Comparison of ENCODE assay signal across 17 cellular contexts in genomic region chr2:210655229-210655628, GRCh38.
DNase-seq lines count a peak whose midpoint lies in the region; ATAC-seq and TF ChIP-seq lines count a peak whose summit lies in the region.
"Had no signal": no experiment of that assay in that cellular context is flagged by ENCODE, and none has a peak within 500 bp of the region (broad histone marks: within the 10 kb centered on the region; RNA-seq: fewer than 3 reads in every experiment).

No MANE protein-coding gene starts in this region.

- peak in 1 of 2 donors; percentile 9 for DNase-seq in cardiac muscle cell (ENCODE audit: low read depth in 1 of 2, low spot score in 1 of 2)
- DNase-seq in right atrium auricular region (ENCODE audit: low spot score): no peak
- peak; percentile 47 for DNase-seq in choroid plexus epithelial cell (ENCODE audit: low read depth)
- peak; percentile 1 for DNase-seq in fibroblast of villous mesenchyme (ENCODE audit: low read depth)
- DNase-seq in HuH-7 (ENCODE audit: low spot score): no peak
- DNase-seq: CD4-positive, CD25-positive, alpha-beta regulatory T cell; NCI-H1092; NCI-H1417 treated with DMSO at 0.1 percent for 48 hours; NCI-H1694 treated with DMSO at 0.1 percent for 48 hours; NCI-H2081; NCI-H526 treated with DMSO at 0.1 percent for 48 hours; Right ventricle myocardium superior; RPMI8226 had no signal

- H3K36me3 ChIP-seq in cardiac muscle cell: peaks cover 52% of the 10 kb centered on the region
- no peaks in the 10 kb centered on the region for H3K36me3 ChIP-seq in right atrium auricular region
- H3K36me3 ChIP-seq: SJSA1 had no signal

- H3K4me3 ChIP-seq in cardiac muscle cell: no peak overlapping the region
- no peak overlapping the region for H3K4me3 ChIP-seq in right atrium auricular region
- no peak overlapping the region for H3K4me3 ChIP-seq in choroid plexus epithelial cell (ENCODE audit: low read depth, low read length)
- H3K4me3 ChIP-seq in fibroblast of villous mesenchyme (ENCODE audit: low read depth, low read length): no peak overlapping the region
- H3K4me3 ChIP-seq: SJSA1 had no signal

- ATAC-seq in HG02642 (IDR thresholded peaks at IDR 0.05; ENCODE audit: poor library complexity, unreplicated experiment) (no peak), HG03442 (IDR thresholded peaks at IDR 0.05; ENCODE audit: unreplicated experiment) (no peak)

- TF ChIP-seq CTCF in cardiac muscle cell (IDR thresholded peaks at IDR 0.05; ENCODE audit: low read depth, low read length): no peak
- TF ChIP-seq CTCF in right atrium auricular region (IDR thresholded peaks at IDR 0.05): no peak
- no peak for TF ChIP-seq CTCF in choroid plexus epithelial cell (conservative IDR thresholded peaks at IDR 0.05; ENCODE audit: low read depth, low read length)
- TF ChIP-seq CTCF in fibroblast of villous mesenchyme (IDR thresholded peaks at IDR 0.05; ENCODE audit: insufficient read depth, low read depth, low read length): no peak

- no peaks in the 10 kb centered on the region for H3K9me3 ChIP-seq in cardiac muscle cell (ENCODE audit: low read depth)
- peaks cover 0 to 2% of the 10 kb centered on the region in 2 donors for H3K9me3 ChIP-seq in right atrium auricular region
- H3K9me3 ChIP-seq: SJSA1 had no signal

- peaks cover 56% of the 10 kb centered on the region for H3K4me1 ChIP-seq in cardiac muscle cell (ENCODE audit: low read depth)
- no peaks in the 10 kb centered on the region for H3K4me1 ChIP-seq in right atrium auricular region
- H3K4me1 ChIP-seq: SJSA1 had no signal

- H3K27ac ChIP-seq in cardiac muscle cell (peak overlapping the region; percentile 52), right atrium auricular region (no peak overlapping the region)
- H3K27ac ChIP-seq: KMS-11, SJSA1 had no signal

- H3K27me3 ChIP-seq in cardiac muscle cell (no peaks in the 10 kb centered on the region), right atrium auricular region (no peaks in the 10 kb centered on the region)
- H3K27me3 ChIP-seq: SJSA1 had no signal

Comparison
In these comparisons a context has a peak if more than half of its experiments do, and no peak if none do; other contexts are left out.
1. DNase-seq: peak in choroid plexus epithelial cell (single experiment) and fibroblast of villous mesenchyme (single experiment); none in right atrium auricular region (single experiment) and HuH-7 (single experiment).